9 cellular contexts compared by ENCODE assay signal in the genomic region with DNA sequence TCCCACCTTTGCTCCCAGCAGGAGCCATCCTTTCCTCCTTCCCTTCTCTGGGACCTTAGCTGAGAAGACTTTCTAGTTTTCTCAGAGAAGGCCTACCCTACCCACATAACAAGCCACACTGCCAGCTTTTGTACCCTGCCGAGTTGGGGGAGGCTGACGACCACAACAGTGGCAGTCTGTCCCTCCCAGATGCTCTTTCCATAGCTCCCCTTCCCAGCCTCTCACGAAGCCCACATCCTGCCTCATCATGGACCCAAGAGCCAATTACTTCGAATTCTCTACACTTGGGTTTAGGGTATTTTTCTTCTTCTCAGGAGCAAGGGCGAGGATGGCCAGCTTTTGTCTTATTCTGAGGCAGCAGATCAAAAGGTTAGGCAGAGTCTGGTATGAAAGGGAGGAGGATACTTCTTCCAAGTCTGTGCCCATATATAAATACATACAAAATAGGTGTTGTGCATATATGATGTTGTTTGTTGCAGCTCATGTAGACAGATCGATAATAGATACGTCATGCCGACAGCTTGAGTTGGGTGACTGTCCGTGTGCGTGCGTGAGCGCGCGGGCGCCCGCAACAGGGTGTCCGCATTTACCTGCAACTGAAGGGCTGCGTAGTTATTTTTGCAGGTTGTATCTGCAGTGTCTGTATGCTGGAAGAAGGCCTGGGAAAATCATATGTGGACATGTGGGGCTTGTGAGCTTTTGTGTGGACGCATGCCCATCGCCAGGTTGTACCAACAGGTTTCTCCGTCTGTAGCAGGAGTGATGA. TPM values are rescaled to one million over a fixed set of nuclear protein-coding genes. Genes with fewer than 3 reads are reported as not detected.
DNase-seq lines count a peak whose midpoint lies in the region; ATAC-seq and TF ChIP-seq lines count a peak whose summit lies in the region.
"Had no signal": no experiment of that assay in that cellular context is flagged by ENCODE, and none has a peak within 500 bp of the region (broad histone marks: within the 10 kb centered on the region; RNA-seq: fewer than 3 reads in every experiment).

No MANE protein-coding gene starts in this region.

- peaks cover 12% of the 10 kb centered on the region for H3K4me1 ChIP-seq in upper lobe of right lung

- no peak overlapping the region for H3K27ac Mint-ChIP-seq in activated naive CD4-positive, alpha-beta T cell treated with anti-CD3 and anti-CD28 coated beads for 36 hours
- H3K27ac Mint-ChIP-seq in activated naive CD8-positive, alpha-beta T cell: no peak overlapping the region

- no peak for TF ChIP-seq CTCF in upper lobe of right lung (IDR thresholded peaks at IDR 0.05)

- H3K4me1 Mint-ChIP-seq in activated naive CD4-positive, alpha-beta T cell treated with anti-CD3 and anti-CD28 coated beads for 36 hours (ENCODE audit: low read depth): peaks cover 8% of the 10 kb centered on the region
- peaks cover 18% of the 10 kb centered on the region for H3K4me1 Mint-ChIP-seq in activated naive CD8-positive, alpha-beta T cell (ENCODE audit: low read depth)

- no peak overlapping the region for H3K27ac ChIP-seq in upper lobe of right lung

- no peaks in the 10 kb centered on the region for H3K9me3 Mint-ChIP-seq in activated naive CD4-positive, alpha-beta T cell treated with anti-CD3 and anti-CD28 coated beads for 36 hours
- H3K9me3 Mint-ChIP-seq in activated naive CD8-positive, alpha-beta T cell (ENCODE audit: low read depth): no peaks in the 10 kb centered on the region

- no peak for ATAC-seq in upper lobe of right lung

- peak overlapping the region; percentile 48; the same call in 1 of the 2 replicates for H3K4me3 ChIP-seq in iPS-18c (ENCODE audit: insufficient read depth, low read depth, low read length)
- no peak overlapping the region for H3K4me3 ChIP-seq in upper lobe of right lung

- H3K9me3 ChIP-seq in iPS-18c (ENCODE audit: control insufficient read depth, insufficient read depth, low read length) (no peaks in the 10 kb centered on the region), upper lobe of right lung (no peaks in the 10 kb centered on the region)
- H3K9me3 ChIP-seq: ascending aorta had no signal

- CTCF ChIA-PET in activated naive CD4-positive, alpha-beta T cell treated with anti-CD3 and anti-CD28 coated beads for 36 hours (lab: Charles Lee): interaction anchor here (0.5 to 2.7 kb wide), 3 partner anchors 66 to 99 kb away, joined by 3 to 14 read pairs (median 5); no protein-coding TSS in a partner anchor

- peaks cover 2% of the 10 kb centered on the region for H3K27me3 Mint-ChIP-seq in activated naive CD4-positive, alpha-beta T cell treated with anti-CD3 and anti-CD28 coated beads for 36 hours (ENCODE audit: low read depth)
- no peaks in the 10 kb centered on the region for H3K27me3 Mint-ChIP-seq in activated naive CD8-positive, alpha-beta T cell

- peaks cover 6% of the 10 kb centered on the region for H3K27me3 ChIP-seq in upper lobe of right lung
- H3K27me3 ChIP-seq: ascending aorta had no signal

- no peaks in the 10 kb centered on the region for H3K36me3 ChIP-seq in upper lobe of right lung
- H3K36me3 ChIP-seq: ascending aorta had no signal

- intact Hi-C loops in activated naive CD4-positive, alpha-beta T cell treated with anti-CD3 and anti-CD28 coated beads for 36 hours (cut with micrococcal nuclease): loop anchor here (1.0 kb wide), 2 partner anchors 8 to 66 kb away; a partner anchor contains a TSS
- intact Hi-C loops in upper lobe of right lung (cut with DNase I): no loop called here

- peak overlapping the region; percentile 77 for H3K4me3 Mint-ChIP-seq in activated naive CD4-positive, alpha-beta T cell treated with anti-CD3 and anti-CD28 coated beads for 36 hours
- peak overlapping the region; percentile 89 for H3K4me3 Mint-ChIP-seq in activated naive CD8-positive, alpha-beta T cell

- DNase-seq in activated naive CD4-positive, alpha-beta T cell treated with anti-CD3 and anti-CD28 coated beads for 36 hours: no peak
- no peak for DNase-seq in activated naive CD4-positive, alpha-beta T cell (lab: John Stamatoyannopoulos, UW)
- peak; percentile 13 for DNase-seq in superior temporal gyrus (ENCODE audit: extremely low spot score)
- DNase-seq in upper lobe of right lung: no peak
- DNase-seq in activated CD4-positive, alpha-beta T cell treated with anti-CD3 and anti-CD28 coated beads for 48 hours: no peak
- no peak for DNase-seq in dermis blood vessel endothelial cell

- no peaks in the 10 kb centered on the region for H3K36me3 Mint-ChIP-seq in activated naive CD4-positive, alpha-beta T cell treated with anti-CD3 and anti-CD28 coated beads for 36 hours (ENCODE audit: low read depth)
- no peaks in the 10 kb centered on the region for H3K36me3 Mint-ChIP-seq in activated naive CD8-positive, alpha-beta T cell

RNA-seq across cellular contexts. Expression of a gene that starts 0.8 kb away (rescaled TPM):
- total RNA-seq in activated naive CD4-positive, alpha-beta T cell treated with anti-CD3 and anti-CD28 coated beads for 36 hours: 10 to 100 TPM; 10.3 to 10.8 TPM
- 79.9 TPM for total RNA-seq in upper lobe of right lung
- total RNA-seq in dermis blood vessel endothelial cell: 0.51 and 1.3 TPM in 2 replicates

RNA-seq across cellular contexts. Expression of a gene that starts 13.2 kb away (rescaled TPM):
- under 1 TPM; 0.20 to 0.29 TPM for total RNA-seq in activated naive CD4-positive, alpha-beta T cell treated with anti-CD3 and anti-CD28 coated beads for 36 hours
- 40.1 TPM for total RNA-seq in upper lobe of right lung
- total RNA-seq in dermis blood vessel endothelial cell: 0.23 and 0.51 TPM in 2 replicates
- total RNA-seq: ascending aorta had no signal

RNA-seq across cellular contexts. Expression of a gene that starts 23.2 kb away (rescaled TPM):
- total RNA-seq in activated naive CD4-positive, alpha-beta T cell treated with anti-CD3 and anti-CD28 coated beads for 36 hours: 1 to 10 TPM; 1.0 to 1.2 TPM
- total RNA-seq in upper lobe of right lung (164 TPM), dermis blood vessel endothelial cell (84.4 and 95.4 TPM in 2 replicates)

Comparison
In these comparisons a context has a peak if more than half of its experiments do, and no peak if none do; other contexts are left out.
1. RNA of a gene that starts 13.2 kb away (total RNA-seq): 40.1 TPM in upper lobe of right lung (single experiment); 0.23 to 0.51 TPM in dermis blood vessel endothelial cell and 0.20 to 0.29 TPM in activated naive CD4-positive, alpha-beta T cell treated with anti-CD3 and anti-CD28 coated beads for 36 hours; every median in the first group is over 10 times any median in the second.
2. RNA of a gene that starts 23.2 kb away (total RNA-seq): 164 TPM in upper lobe of right lung (single experiment) and 84.4 to 95.4 TPM in dermis blood vessel endothelial cell; 1.0 to 1.2 TPM in activated naive CD4-positive, alpha-beta T cell treated with anti-CD3 and anti-CD28 coated beads for 36 hours; every median in the first group is over 10 times any median in the second.